Comparison of ENCODE assay signal across 8 cellular contexts in genomic region chrX:150984164-150984824, GRCh38. TPM values are rescaled to one million over a fixed set of nuclear protein-coding genes. Genes with fewer than 3 reads are reported as not detected.
DNase-seq lines count a peak whose midpoint lies in the region; ATAC-seq and TF ChIP-seq lines count a peak whose summit lies in the region.

No MANE protein-coding gene starts in this region.

- peaks cover 19% of the 10 kb centered on the region for H3K36me3 Mint-ChIP-seq in activated CD8-positive, alpha-beta T cell treated with anti-CD3 and anti-CD28 coated beads for 36 hours (ENCODE audit: low read depth)
- H3K36me3 Mint-ChIP-seq in glutamatergic neuron (ENCODE audit: unreplicated experiment) = peaks cover 5% of the 10 kb centered on the region

- peak overlapping the region; percentile 73 for H3K4me3 Mint-ChIP-seq in activated CD8-positive, alpha-beta T cell treated with anti-CD3 and anti-CD28 coated beads for 36 hours
- H3K4me3 Mint-ChIP-seq in glutamatergic neuron (ENCODE audit: unreplicated experiment) = peak overlapping the region; percentile 97

- H3K4me2 ChIP-seq in skeletal muscle satellite cell (ENCODE audit: low read length) = peak overlapping the region; percentile 70

- ATAC-seq in HG02852 (IDR thresholded peaks at IDR 0.05; ENCODE audit: unreplicated experiment) = peak; percentile 9
- ATAC-seq in activated CD8-positive, alpha-beta T cell treated with anti-CD3 and anti-CD28 coated beads for 36 hours = no peak

- peaks cover 4% of the 10 kb centered on the region for H3K4me1 Mint-ChIP-seq in activated CD8-positive, alpha-beta T cell treated with anti-CD3 and anti-CD28 coated beads for 36 hours (ENCODE audit: low read depth)
- peaks cover 5% of the 10 kb centered on the region for H3K4me1 Mint-ChIP-seq in glutamatergic neuron (ENCODE audit: low read depth, unreplicated experiment)

- POLR2A ChIA-PET in activated CD8-positive, alpha-beta T cell treated with anti-CD3 and anti-CD28 coated beads for 36 hours (lab: Charles Lee) = no interaction called here

- H3K27me3 Mint-ChIP-seq in activated CD8-positive, alpha-beta T cell treated with anti-CD3 and anti-CD28 coated beads for 36 hours = peaks cover 20% of the 10 kb centered on the region
- peaks cover 7% of the 10 kb centered on the region for H3K27me3 Mint-ChIP-seq in glutamatergic neuron (ENCODE audit: unreplicated experiment)

- no peaks in the 10 kb centered on the region for H3K9me3 ChIP-seq in skeletal muscle satellite cell (replicated peaks; ENCODE audit: low read length)

- peak; percentile 10 for DNase-seq in activated CD4-positive, alpha-beta T cell treated with anti-CD3 and anti-CD28 coated beads for 48 hours
- no peak for DNase-seq in activated CD4-positive, alpha-beta T cell treated with anti-CD3 and anti-CD28 coated beads for 4 hours
- DNase-seq in activated CD8-positive, alpha-beta T cell treated with anti-CD3 and anti-CD28 coated beads for 36 hours = peak; percentile 4
- DNase-seq in glutamatergic neuron (peak; percentile 29), superior temporal gyrus (ENCODE audit: extremely low spot score) (no peak), COLO829 (ENCODE audit: low spot score) (no peak)

- H3K4me3 ChIP-seq in skeletal muscle satellite cell (ENCODE audit: low read length) = peak overlapping the region; percentile 78

- H3K9ac ChIP-seq in skeletal muscle satellite cell (ENCODE audit: low read depth, low read length) = peak overlapping the region; percentile 70

- H3K4me1 ChIP-seq in skeletal muscle satellite cell (ENCODE audit: control insufficient read depth, insufficient read depth, low read length) = peaks cover 5% of the 10 kb centered on the region

- H3K27me3 ChIP-seq in skeletal muscle satellite cell (ENCODE audit: control insufficient read depth, insufficient read depth, low read length) = no peaks in the 10 kb centered on the region

- peaks cover 6% of the 10 kb centered on the region for H3K36me3 ChIP-seq in skeletal muscle satellite cell (ENCODE audit: insufficient read depth, low read length)

- CTCF ChIA-PET in activated CD8-positive, alpha-beta T cell treated with anti-CD3 and anti-CD28 coated beads for 36 hours (lab: Charles Lee) = no interaction called here

- H3K9me3 Mint-ChIP-seq in activated CD8-positive, alpha-beta T cell treated with anti-CD3 and anti-CD28 coated beads for 36 hours = no peaks in the 10 kb centered on the region
- peaks cover 13% of the 10 kb centered on the region for H3K9me3 Mint-ChIP-seq in glutamatergic neuron (ENCODE audit: unreplicated experiment)

- peak overlapping the region; percentile 37 for H3K27ac Mint-ChIP-seq in activated CD8-positive, alpha-beta T cell treated with anti-CD3 and anti-CD28 coated beads for 36 hours
- H3K27ac Mint-ChIP-seq in glutamatergic neuron (ENCODE audit: unreplicated experiment) = peak overlapping the region; percentile 95

- TF ChIP-seq CTCF in activated CD8-positive, alpha-beta T cell treated with anti-CD3 and anti-CD28 coated beads for 36 hours (IDR thresholded peaks at IDR 0.05) = no peak
- no peak for TF ChIP-seq CTCF in glutamatergic neuron (IDR thresholded peaks at IDR 0.05; ENCODE audit: partially characterized antibody, unreplicated experiment)

- intact Hi-C loops in activated CD8-positive, alpha-beta T cell treated with anti-CD3 and anti-CD28 coated beads for 36 hours (cut with micrococcal nuclease) = no loop called here

RNA-seq across cellular contexts. Expression of gene HMGB3, which starts 1.2 kb away (rescaled TPM):
- 10 to 100 TPM; 24.5 to 25.4 TPM for total RNA-seq in activated CD8-positive, alpha-beta T cell treated with anti-CD3 and anti-CD28 coated beads for 36 hours
- total RNA-seq in glutamatergic neuron (ENCODE audit: unreplicated experiment) = 131 TPM
- total RNA-seq in skeletal muscle satellite cell (2012; rRNA removed) = 8.9 and 9.2 TPM in 2 replicates

Comparison
In these comparisons a context has a peak if more than half of its experiments do, and no peak if none do; other contexts are left out.
1. DNase-seq: peak in activated CD4-positive, alpha-beta T cell treated with anti-CD3 and anti-CD28 coated beads for 48 hours (single experiment), activated CD8-positive, alpha-beta T cell treated with anti-CD3 and anti-CD28 coated beads for 36 hours (single experiment) and glutamatergic neuron (single experiment); none in activated CD4-positive, alpha-beta T cell treated with anti-CD3 and anti-CD28 coated beads for 4 hours (0 of 2), superior temporal gyrus (single experiment) and COLO829 (single experiment).